Comparison of ENCODE assay signal across 8 cellular contexts in genomic region chr10:97498841-97499560, GRCh38. TPM values are rescaled to one million over a fixed set of nuclear protein-coding genes. Genes with fewer than 3 reads are reported as not detected.
DNase-seq lines count a peak whose midpoint lies in the region; ATAC-seq and TF ChIP-seq lines count a peak whose summit lies in the region.

Gene UBTD1 (plus strand): TSS chr10:97498924. CDS start chr10:97499204, 280 bp downstream.

- peak within 1 kb of the TSS; percentile 98 for H3K4me3 Mint-ChIP-seq in natural killer cell

- H3K36me3 Mint-ChIP-seq in natural killer cell = no peaks in the 10 kb centered on the region

- ATAC-seq in GM21619 (IDR thresholded peaks at IDR 0.05; ENCODE audit: unreplicated experiment) = peak; percentile 7
- ATAC-seq in natural killer cell = no peak
- ATAC-seq in thoracic aorta (ENCODE audit: insufficient number of reproducible peaks, low FRiP score, low read depth) = peak; percentile 3

- no peaks in the 10 kb centered on the region for H4K20me1 ChIP-seq in fibroblast of lung (ENCODE audit: control insufficient read depth, extremely low read depth, insufficient read depth, low read length)

- H3K79me2 ChIP-seq in fibroblast of lung (ENCODE audit: control insufficient read depth, insufficient read depth, low read length) = peaks cover 61% of the 10 kb centered on the region

- peaks cover 33 to 37% of the 10 kb centered on the region in 2 donors for H3K4me1 Mint-ChIP-seq in natural killer cell

- H3K9ac ChIP-seq in fibroblast of lung (ENCODE audit: insufficient read depth, low read length) = peak within 1 kb of the TSS; percentile 90

- H3K36me3 ChIP-seq in fibroblast of lung (ENCODE audit: control insufficient read depth, insufficient read depth, low read length) = no peaks in the 10 kb centered on the region
- H3K36me3 ChIP-seq in thoracic aorta = no peaks in the 10 kb centered on the region

- H3K27ac ChIP-seq in fibroblast of lung (ENCODE audit: insufficient read depth, low read length) = peak within 1 kb of the TSS; percentile 95
- peak within 1 kb of the TSS; percentile 86 to 92 for H3K27ac ChIP-seq in thoracic aorta

- H2AFZ ChIP-seq in fibroblast of lung (ENCODE audit: low read length) = peak within 1 kb of the TSS; percentile 81

- H3K9me3 ChIP-seq in fibroblast of lung (ENCODE audit: control insufficient read depth, insufficient read depth, low read depth, low read length) (no peaks in the 10 kb centered on the region), thoracic aorta (no peaks in the 10 kb centered on the region)

- H3K4me1 ChIP-seq in fibroblast of lung (ENCODE audit: control insufficient read depth, extremely low read depth, insufficient read depth, low read length) (peaks cover 8% of the 10 kb centered on the region), thoracic aorta (ENCODE audit: control insufficient read depth in 1 of 2, low read depth in 2 of 2) (peaks cover 18 to 52% of the 10 kb centered on the region in 2 donors)

- no peaks in the 10 kb centered on the region for H3K9me3 Mint-ChIP-seq in natural killer cell

- no peaks in the 10 kb centered on the region for H3K27me3 ChIP-seq in fibroblast of lung (ENCODE audit: control insufficient read depth, insufficient read depth, low read length)
- no peaks in the 10 kb centered on the region for H3K27me3 ChIP-seq in thoracic aorta (replicated peaks; ENCODE audit: insufficient read depth)

- H3K4me3 ChIP-seq in AG09309 (ENCODE audit: control insufficient read depth, low read depth, low read length) = peak within 1 kb of the TSS; percentile 97
- H3K4me3 ChIP-seq in fibroblast of lung (replicated peaks in 1 of 4; ENCODE audit: control extremely low read depth in 1 of 4, insufficient read depth in 1 of 4, low read depth in 3 of 4, low read length in 4 of 4) = peak within 1 kb of the TSS; percentile 98 to 99 (median 98)
- peak within 1 kb of the TSS; percentile 83 for H3K4me3 ChIP-seq in thoracic aorta

- H3K27ac Mint-ChIP-seq in natural killer cell = peak within 1 kb of the TSS; percentile 91 to 98

- H3K4me2 ChIP-seq in fibroblast of lung (ENCODE audit: extremely low read depth, insufficient read depth, low read length) = peak within 1 kb of the TSS; percentile 96

- DNase-seq in AG09309 (ENCODE audit: low read depth) (no peak), NCI-H146 treated with DMSO at 0.1 percent for 48 hours (lab: John Stamatoyannopoulos, UW; ENCODE audit: unreplicated experiment) (peak; percentile 9), fibroblast of lung (ENCODE audit: low read depth in 2 of 2) (peak; percentile 41 to 60), natural killer cell (no peak), thoracic aorta (ENCODE audit: low spot score) (no peak), SKM-1 (lab: John Stamatoyannopoulos, UW; ENCODE audit: unreplicated experiment) (no peak)
- DNase-seq in activated T-cell treated with anti-CD3 and anti-CD28 coated beads, Interleukin-2, amount 50 U/mL, for 48 hours = peak; percentile 51 to 65

- peaks cover 23 to 26% of the 10 kb centered on the region in 2 donors for H3K27me3 Mint-ChIP-seq in natural killer cell (ENCODE audit: low read depth in 2 of 2)

- intact Hi-C loops in natural killer cell (cut with micrococcal nuclease) = loop anchor here (1.0 to 5.0 kb wide), 4 partner anchors 72 to 207 kb away; partner anchors contain the start of genes ARHGAP19, PGAM1, PI4K2A and RRP12

- no peak for TF ChIP-seq CTCF in AG09309 (IDR thresholded peaks at IDR 0.05; ENCODE audit: control insufficient read depth, insufficient read depth, low read depth, low read length, missing control alignments)
- no peak for TF ChIP-seq CTCF in fibroblast of lung (conservative IDR thresholded peaks at IDR 0.05 in 1 of 2, IDR thresholded peaks at IDR 0.05 in 1 of 2; ENCODE audit: low read depth in 1 of 2, low read length in 2 of 2)
- no peak for TF ChIP-seq CTCF in natural killer cell (IDR thresholded peaks at IDR 0.05)
- no peak for TF ChIP-seq CTCF in thoracic aorta (IDR thresholded peaks at IDR 0.05)

RNA-seq across cellular contexts. Expression of gene UBTD1, which starts in this region (rescaled TPM):
- 20.3 and 22.0 TPM in 2 replicates for total RNA-seq in fibroblast of lung
- polyA plus RNA-seq in fibroblast of lung = 10.7 and 15.0 TPM in 2 replicates
- polyA plus RNA-seq in fibroblast of lung (2012) = 16.4 and 28.3 TPM in 2 replicates
- 7.2 and 12.7 TPM in 2 replicates for polyA minus RNA-seq in fibroblast of lung (ENCODE audit: low replicate concordance)
- total RNA-seq in natural killer cell = 1 to 10 TPM in 1 of 3 donors, under 1 TPM in 2; 0.70 to 1.1 (median 0.75) TPM
- total RNA-seq in thoracic aorta = 10 to 100 TPM; 10.2 to 20.4 TPM

Comparison
In these comparisons a context has a peak if more than half of its experiments do, and no peak if none do; other contexts are left out.
1. RNA of gene UBTD1 (total RNA-seq): 20.3 to 22.0 TPM in fibroblast of lung and 10.2 to 20.4 TPM in thoracic aorta; 0.70 to 1.1 TPM in natural killer cell; every median in the first group is over 4 times any median in the second.
2. DNase-seq: peak in NCI-H146 treated with DMSO at 0.1 percent for 48 hours (single experiment), activated T-cell treated with anti-CD3 and anti-CD28 coated beads, Interleukin-2, amount 50 U/mL, for 48 hours (2 of 2) and fibroblast of lung (2 of 2); none in AG09309 (single experiment), natural killer cell (single experiment), thoracic aorta (single experiment) and SKM-1 (single experiment).
3. ATAC-seq: peak in GM21619 (single experiment) and thoracic aorta (single experiment); none in natural killer cell (0 of 3).
4. Peak in every context shown above with its lines, with median percentiles within 50 percentile points of each other: H3K4me3 ChIP-seq.